ENCODE assay signal across 2 cellular contexts in genomic region chr17:43547659-43548256, GRCh38.
TF ChIP-seq lines count a peak whose summit lies in the region.

No MANE protein-coding gene starts in this region.

TF ChIP-seq in HepG2, 621 proteins besides CTCF, POLR2A, EP300 and RAD21:
- TF ChIP-seq ZNF607 (CRISPR knock-in tag; IDR thresholded peaks at IDR 0.05; ENCODE audit: borderline replicate concordance) (peak; percentile 56; the same call in 1 of the 2 replicates), ZNF234 (CRISPR knock-in tag; conservative IDR thresholded peaks at IDR 0.05) (no peak), ZNF691 (CRISPR knock-in tag; IDR thresholded peaks at IDR 0.05; ENCODE audit: borderline replicate concordance, low read depth) (no peak), ZFP36 (IDR thresholded peaks at IDR 0.05; ENCODE audit: borderline replicate concordance, low read depth, low read length, partially characterized antibody) (peak; percentile 88), AKAP8 (CRISPR knock-in tag; IDR thresholded peaks at IDR 0.05) (0 out of 2 replicates have a peak, but pooled peaks have one; percentile 29), SNAPC2 (CRISPR knock-in tag; IDR thresholded peaks at IDR 0.05) (0 out of 2 replicates have a peak, but pooled peaks have one; percentile 14), ETS1 (CRISPR knock-in tag; IDR thresholded peaks at IDR 0.05) (no peak)

TF ChIP-seq in WTC11, 78 proteins besides CTCF, POLR2A, EP300 and RAD21:
- no peak for TF ChIP-seq PRRX2 (CRISPR knock-in tag; IDR thresholded peaks at IDR 0.05)
- TF ChIP-seq TEAD1 (CRISPR knock-in tag; IDR thresholded peaks at IDR 0.05), result no peak
- TF ChIP-seq OVOL2 (CRISPR knock-in tag; IDR thresholded peaks at IDR 0.05; ENCODE audit: borderline replicate concordance), result no peak
- TF ChIP-seq ZNF671 (CRISPR knock-in tag; IDR thresholded peaks at IDR 0.05), result no peak
- TF ChIP-seq ELF4 (CRISPR knock-in tag; IDR thresholded peaks at IDR 0.05; ENCODE audit: low read depth), result no peak
- no peak for TF ChIP-seq ATF3 (CRISPR knock-in tag; conservative IDR thresholded peaks at IDR 0.05)
- no peak for TF ChIP-seq ZNF232 (CRISPR knock-in tag; IDR thresholded peaks at IDR 0.05)
- TF ChIP-seq ZNF121 (CRISPR knock-in tag; IDR thresholded peaks at IDR 0.05), result no peak
- no peak for TF ChIP-seq ZNF512 (CRISPR knock-in tag; IDR thresholded peaks at IDR 0.05; ENCODE audit: borderline replicate concordance)
- no peak for TF ChIP-seq FOXP4 (CRISPR knock-in tag; IDR thresholded peaks at IDR 0.05)
- TF ChIP-seq ZMAT4 (CRISPR knock-in tag; IDR thresholded peaks at IDR 0.05), result no peak
- no peak for TF ChIP-seq HMGXB4 (CRISPR knock-in tag; IDR thresholded peaks at IDR 0.05)
- TF ChIP-seq MAX (CRISPR knock-in tag; IDR thresholded peaks at IDR 0.05), result no peak
- no peak for TF ChIP-seq ZNF396 (CRISPR knock-in tag; IDR thresholded peaks at IDR 0.05; ENCODE audit: borderline replicate concordance)
- no peak for TF ChIP-seq STAT6 (CRISPR knock-in tag; conservative IDR thresholded peaks at IDR 0.05; ENCODE audit: low read depth)
- TF ChIP-seq PRDM15 (CRISPR knock-in tag; IDR thresholded peaks at IDR 0.05), result no peak
- no peak for TF ChIP-seq SMAD4 (CRISPR knock-in tag; IDR thresholded peaks at IDR 0.05)
